In genomic region chr2:60413069-60413818, GRCh38 we compare ENCODE assay signal across 14 cellular contexts.
A peak's percentile ranks its signal among the peaks of the same experiment; 100 is the strongest.
DNase-seq lines count a peak whose midpoint lies in the region; ATAC-seq, FAIRE-seq and TF ChIP-seq lines count a peak whose summit lies in the region.
"Had no signal": no experiment of that assay in that cellular context is flagged by ENCODE, and none has a peak within 500 bp of the region (broad histone marks: within the 10 kb centered on the region; RNA-seq: fewer than 3 reads in every experiment).

No MANE protein-coding gene starts in this region.

- H3K79me2 ChIP-seq in mammary epithelial cell (ENCODE audit: insufficient read depth, low read length): no peaks in the 10 kb centered on the region

- H3K4me3 Mint-ChIP-seq in activated T-cell treated with anti-CD3 and anti-CD28 coated beads, Interleukin-2, amount 50 U/mL, for 4 hours: no peak overlapping the region
- H3K4me3 Mint-ChIP-seq: activated naive CD8-positive, alpha-beta T cell treated with anti-CD3 and anti-CD28 coated beads, Interleukin-2, amount 10 ng/mL, durations not matched to agents 7 days and 5 days; neural progenitor cell had no signal

- H3K36me3 ChIP-seq in bronchial epithelial cell (ENCODE audit: control insufficient read depth, insufficient read depth, low read length): no peaks in the 10 kb centered on the region
- no peaks in the 10 kb centered on the region for H3K36me3 ChIP-seq in mammary epithelial cell (ENCODE audit: insufficient read depth, low read length)
- H3K36me3 ChIP-seq in HAP-1 (replicated peaks): no peaks in the 10 kb centered on the region
- H3K36me3 ChIP-seq: neural progenitor cell, vagina had no signal

- no peaks in the 10 kb centered on the region for H3K9me3 ChIP-seq in mammary epithelial cell (replicated peaks; ENCODE audit: insufficient read depth, low read length)
- no peaks in the 10 kb centered on the region; the same call in 1 of the 2 replicates for H3K9me3 ChIP-seq in HAP-1
- H3K9me3 ChIP-seq: vagina had no signal

- intact Hi-C loops in mammary epithelial cell (cut with micrococcal nuclease): no loop called here

- TF ChIP-seq CTCF in bronchial epithelial cell (IDR thresholded peaks at IDR 0.05; ENCODE audit: insufficient read depth, low read length, severe bottlenecking) (no peak), mammary epithelial cell (conservative IDR thresholded peaks at IDR 0.05 in 1 of 2, IDR thresholded peaks at IDR 0.05 in 1 of 2; ENCODE audit: extremely low read depth in 1 of 2, insufficient read depth in 1 of 2, low read depth in 1 of 2, low read length in 2 of 2) (no peak)

- H4K20me1 ChIP-seq in mammary epithelial cell (ENCODE audit: insufficient read depth, low read length): no peaks in the 10 kb centered on the region

- ATAC-seq in GM18505 (IDR thresholded peaks at IDR 0.05; ENCODE audit: unreplicated experiment) (peak; percentile 23), GM21515 (IDR thresholded peaks at IDR 0.05; ENCODE audit: unreplicated experiment) (peak; percentile 9), HG03342 (IDR thresholded peaks at IDR 0.05; ENCODE audit: unreplicated experiment) (peak; percentile 41)
- no peak for ATAC-seq in activated T-cell treated with anti-CD3 and anti-CD28 coated beads, Interleukin-2, amount 50 U/mL, for 4 hours

- H3K9ac ChIP-seq in mammary epithelial cell (ENCODE audit: insufficient read depth, low read length): no peak overlapping the region
- H3K9ac ChIP-seq: neural progenitor cell had no signal

- CTCF ChIA-PET in mammary epithelial cell (lab: Charles Lee; ENCODE audit: low non-redundant PET): no interaction called here

- no peaks in the 10 kb centered on the region for H3K36me3 Mint-ChIP-seq in activated T-cell treated with anti-CD3 and anti-CD28 coated beads, Interleukin-2, amount 50 U/mL, for 4 hours (ENCODE audit: insufficient read depth)
- H3K36me3 Mint-ChIP-seq: activated naive CD8-positive, alpha-beta T cell treated with anti-CD3 and anti-CD28 coated beads, Interleukin-2, amount 10 ng/mL, durations not matched to agents 7 days and 5 days; neural progenitor cell had no signal

- H3K4me1 ChIP-seq in mammary epithelial cell (ENCODE audit: insufficient read depth, low read length) (peaks cover 4% of the 10 kb centered on the region), HAP-1 (peaks cover 11% of the 10 kb centered on the region)
- H3K4me1 ChIP-seq: vagina had no signal

- no peaks in the 10 kb centered on the region for H3K9me3 Mint-ChIP-seq in activated T-cell treated with anti-CD3 and anti-CD28 coated beads, Interleukin-2, amount 50 U/mL, for 4 hours
- H3K9me3 Mint-ChIP-seq: activated naive CD8-positive, alpha-beta T cell treated with anti-CD3 and anti-CD28 coated beads, Interleukin-2, amount 10 ng/mL, durations not matched to agents 7 days and 5 days had no signal

- no peak for TF ChIP-seq POLR2A in GM18505 (IDR thresholded peaks at IDR 0.05; ENCODE audit: borderline replicate concordance, extremely low read depth, insufficient read depth, insufficient read length)

- FAIRE-seq in bronchial epithelial cell (lab: Jason Lieb, UNC): no peak
- FAIRE-seq: RCC 7860 had no signal

- H2AFZ ChIP-seq in mammary epithelial cell (ENCODE audit: low read depth, low read length): no peak overlapping the region
- H2AFZ ChIP-seq: neural progenitor cell had no signal

- H3K27ac ChIP-seq in mammary epithelial cell (ENCODE audit: insufficient read depth, low read depth, low read length): no peak overlapping the region
- H3K27ac ChIP-seq: neural progenitor cell, vagina had no signal

- no peak overlapping the region for H3K4me2 ChIP-seq in mammary epithelial cell (ENCODE audit: insufficient read depth, low read depth, low read length)
- H3K4me2 ChIP-seq: neural progenitor cell had no signal

- DNase-seq in bronchial epithelial cell (ENCODE audit: low read depth) (peak; percentile 14), mammary epithelial cell (no peak), HAP-1 (ENCODE audit: low spot score in 2 of 2) (no peak), OCI-M2 (lab: John Stamatoyannopoulos, UW; ENCODE audit: unreplicated experiment) (no peak)
- DNase-seq in activated T-cell treated with anti-CD3 and anti-CD28 coated beads, Interleukin-2, amount 50 U/mL, for 4 hours: no peak
- DNase-seq: activated naive CD8-positive, alpha-beta T cell treated with anti-CD3 and anti-CD28 coated beads, Interleukin-2, amount 10 ng/mL, durations not matched to agents 7 days and 5 days; Kasumi-1; kidney glomerular epithelial cell had no signal

- H3K27me3 ChIP-seq in bronchial epithelial cell (ENCODE audit: control insufficient read depth, insufficient read depth, low read length) (no peaks in the 10 kb centered on the region), mammary epithelial cell (ENCODE audit: insufficient read depth, low read length) (no peaks in the 10 kb centered on the region), HAP-1 (ENCODE audit: low read depth) (no peaks in the 10 kb centered on the region)
- H3K27me3 ChIP-seq: vagina had no signal

- in situ Hi-C loops in mammary epithelial cell (cut with MboI; ENCODE audit: low sequenced_read_pairs in 2 of 2) (no loop called here), HAP-1 (cut with MboI; ENCODE audit: low sequenced_read_pairs) (no loop called here)

- H3K27me3 Mint-ChIP-seq in activated T-cell treated with anti-CD3 and anti-CD28 coated beads, Interleukin-2, amount 50 U/mL, for 4 hours (ENCODE audit: low read depth): peaks cover 4% of the 10 kb centered on the region

- H3K4me3 ChIP-seq in bronchial epithelial cell (ENCODE audit: low read depth, low read length): no peak overlapping the region
- H3K4me3 ChIP-seq in mammary epithelial cell (replicated peaks in 1 of 3; ENCODE audit: insufficient read depth in 1 of 3, low read depth in 2 of 3, low read length in 3 of 3): no peak overlapping the region
- H3K4me3 ChIP-seq in HAP-1: no peak overlapping the region
- H3K4me3 ChIP-seq: neural progenitor cell, vagina had no signal

- 87% methylated on average over 4 of the region's 4 CpGs for WGBS in mammary epithelial cell (ENCODE audit: low coverage, missing lambda C conversion rate)

- H3K4me1 Mint-ChIP-seq in activated T-cell treated with anti-CD3 and anti-CD28 coated beads, Interleukin-2, amount 50 U/mL, for 4 hours (ENCODE audit: low read depth): no peaks in the 10 kb centered on the region

- no TSS peak for BruUV-seq in mammary epithelial cell (replicated peaks; lab: Mats Ljungman, UMichigan)

- dilution Hi-C loops in mammary epithelial cell (cut with HindIII; ENCODE audit: low sequenced_read_pairs): no loop called here

Comparison
In these comparisons a context has a peak if more than half of its experiments do, and no peak if none do; other contexts are left out.
1. ATAC-seq: peak in GM18505 (single experiment), GM21515 (single experiment) and HG03342 (single experiment); none in activated T-cell treated with anti-CD3 and anti-CD28 coated beads, Interleukin-2, amount 50 U/mL, for 4 hours (0 of 2).